12 cellular contexts compared by ENCODE assay signal in the genomic region with DNA sequence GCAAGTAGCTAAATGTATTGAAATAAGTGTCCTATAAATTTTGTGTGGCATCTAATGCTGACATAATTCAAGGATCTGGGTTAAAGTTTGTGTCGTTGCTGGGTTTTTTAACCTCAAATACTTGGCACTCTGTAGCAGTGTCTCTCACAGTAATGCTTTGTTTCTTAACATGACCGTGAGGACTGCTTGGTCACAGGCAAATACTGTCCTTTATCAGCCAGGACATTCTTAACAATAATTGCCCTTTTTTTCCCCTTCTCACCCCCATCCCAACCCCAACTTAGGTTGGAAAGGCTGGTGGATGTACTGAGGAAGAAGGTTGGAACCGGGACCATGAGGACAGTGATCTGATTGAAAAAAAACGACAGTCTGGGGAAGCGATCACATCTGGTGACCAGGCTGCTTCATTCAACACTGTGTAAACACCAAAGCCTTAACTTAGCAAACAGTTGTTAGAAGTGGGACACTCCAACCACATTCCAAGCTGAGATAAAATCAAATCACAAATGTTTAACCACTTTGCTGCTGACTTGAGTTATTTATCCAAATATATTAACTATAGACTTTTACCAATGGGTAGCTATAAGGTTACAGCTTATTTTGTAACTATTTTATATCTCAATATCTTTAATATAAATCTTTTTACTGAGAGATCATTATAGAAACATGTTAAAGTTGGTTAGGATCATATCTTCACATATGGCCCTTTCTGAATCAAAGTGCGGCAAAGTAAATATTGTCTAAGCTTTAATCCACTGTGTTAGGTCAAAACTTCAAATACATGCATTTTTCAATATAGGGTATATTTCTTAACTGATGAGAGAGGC. TPM values are rescaled to one million over a fixed set of nuclear protein-coding genes. Genes with fewer than 3 reads are reported as not detected.
DNase-seq lines count a peak whose midpoint lies in the region; ATAC-seq and TF ChIP-seq lines count a peak whose summit lies in the region.
"Had no signal": no experiment of that assay in that cellular context is flagged by ENCODE, and none has a peak within 500 bp of the region (broad histone marks: within the 10 kb centered on the region; RNA-seq: fewer than 3 reads in every experiment).

No MANE protein-coding gene starts in this region.

- H3K27me3 ChIP-seq in lung (ENCODE audit: control insufficient read depth, insufficient read depth) (no peaks in the 10 kb centered on the region), esophagus muscularis mucosa (no peaks in the 10 kb centered on the region)
- H3K27me3 ChIP-seq: body of pancreas had no signal

- TF ChIP-seq CTCF in VCaP (conservative IDR thresholded peaks at IDR 0.05) (no peak), lung (IDR thresholded peaks at IDR 0.05; ENCODE audit: control extremely low read depth, extremely low read depth) (no peak), esophagus muscularis mucosa (IDR thresholded peaks at IDR 0.05) (no peak)

- ATAC-seq in lung (ENCODE audit: insufficient read depth, low FRiP score) (peak; percentile 65), HG03469 (IDR thresholded peaks at IDR 0.05; ENCODE audit: unreplicated experiment) (no peak)
- ATAC-seq: body of pancreas, esophagus mucosa had no signal

- H3K27ac ChIP-seq in VCaP (peak overlapping the region; percentile 84), lung (ENCODE audit: low read depth in 1 of 2, low read length in 1 of 2) (peak overlapping the region in 1 of 2 donors; percentile 30), esophagus muscularis mucosa (replicated peaks in 1 of 4) (no peak overlapping the region)
- H3K27ac ChIP-seq: body of pancreas, left ventricle myocardium inferior had no signal

- H3K36me3 ChIP-seq in lung (ENCODE audit: control insufficient read depth in 2 of 2, insufficient read depth in 2 of 2, low read length in 2 of 2) (no peaks in the 10 kb centered on the region), esophagus muscularis mucosa (no peaks in the 10 kb centered on the region)
- H3K36me3 ChIP-seq: left ventricle myocardium inferior had no signal

- H3K4me3 ChIP-seq in lung (no peak overlapping the region), esophagus muscularis mucosa (no peak overlapping the region)
- H3K4me3 ChIP-seq: body of pancreas, left ventricle myocardium inferior had no signal

- H3K4me1 ChIP-seq in lung (ENCODE audit: control insufficient read depth in 2 of 2, insufficient read depth in 2 of 2, low read length in 2 of 2) (no peaks in the 10 kb centered on the region), esophagus muscularis mucosa (no peaks in the 10 kb centered on the region)
- H3K4me1 ChIP-seq: left ventricle myocardium inferior had no signal

- intact Hi-C loops in esophagus muscularis mucosa (cut with DNase I): no loop called here

- H3K9me3 ChIP-seq in lung (ENCODE audit: control insufficient read depth in 2 of 2, insufficient read depth in 1 of 2, low read length in 1 of 2) (no peaks in the 10 kb centered on the region), esophagus muscularis mucosa (no peaks in the 10 kb centered on the region)
- H3K9me3 ChIP-seq: body of pancreas, left ventricle myocardium inferior had no signal

- DNase-seq in COLO668 (lab: John Stamatoyannopoulos, UW; ENCODE audit: unreplicated experiment) (peak; percentile 32), HT-29 (ENCODE audit: low spot score) (peak; percentile 86), lung (ENCODE audit: low spot score) (peak; percentile 33), AML-193 (lab: John Stamatoyannopoulos, UW) (no peak), esophagus muscularis mucosa (ENCODE audit: extremely low spot score) (no peak), amygdala (lab: John Stamatoyannopoulos, UW) (no peak)
- DNase-seq: body of pancreas, left ventricle myocardium inferior, retina had no signal

- no peak for TF ChIP-seq POLR2A in esophagus muscularis mucosa (IDR thresholded peaks at IDR 0.05; ENCODE audit: low read depth)

- no peak for TF ChIP-seq EP300 in esophagus muscularis mucosa (IDR thresholded peaks at IDR 0.05)

- WGBS in lung, 2 donors: 52 to 67% methylated on average over 6 of the region's 6 CpGs
- 57% methylated on average over 6 of the region's 6 CpGs for WGBS in esophagus muscularis mucosa

RNA-seq across cellular contexts. Expression of a gene that starts 48.2 kb away (rescaled TPM):
- 191 and 199 TPM in 2 replicates for total RNA-seq in HT-29 (2014; rRNA removed; shearing (Covaris generic))
- total RNA-seq in lung: 10 to 100 TPM; 31.7 to 67.2 TPM
- polyA plus RNA-seq in lung: 10 to 100 TPM; 14.3 to 15.5 TPM
- total RNA-seq in esophagus muscularis mucosa: under 1 TPM in 2 of 4 donors, not detected in 2; 0.17 to 0.97 TPM
- total RNA-seq: left ventricle myocardium inferior had no signal

RNA-seq across cellular contexts. Expression of a gene that starts 48.6 kb away (rescaled TPM):
- total RNA-seq in HT-29 (2014; rRNA removed; shearing (Covaris generic)): 6.2 and 6.3 TPM in 2 replicates
- total RNA-seq in lung (10 to 100 TPM in 1 of 2 donors, 1 to 10 TPM in 1; 6.5 to 34.4 TPM), esophagus muscularis mucosa (not detected)
- polyA plus RNA-seq in lung: 1 to 10 TPM in 1 of 2 donors, under 1 TPM in 1; 0.50 to 3.4 TPM
- total RNA-seq: body of pancreas, left ventricle myocardium inferior had no signal

Comparison
In these comparisons a context has a peak if more than half of its experiments do, and no peak if none do; other contexts are left out.
1. DNase-seq: peak in COLO668 (single experiment), HT-29 (single experiment) and lung (single experiment); none in AML-193 (0 of 2), esophagus muscularis mucosa (single experiment) and amygdala (0 of 56).
2. RNA of a gene that starts 48.2 kb away (total RNA-seq): 191 to 199 TPM in HT-29 and 31.7 to 67.2 TPM in lung; 0.17 to 0.97 TPM in esophagus muscularis mucosa; every median in the first group is over 10 times any median in the second.